ENCODE assay signal across 15 cellular contexts in genomic region chr1:168407832-168408530, GRCh38.
DNase-seq lines count a peak whose midpoint lies in the region; ATAC-seq, FAIRE-seq and TF ChIP-seq lines count a peak whose summit lies in the region.
"Had no signal": no experiment of that assay in that cellular context is flagged by ENCODE, and none has a peak within 500 bp of the region (broad histone marks: within the 10 kb centered on the region; RNA-seq: fewer than 3 reads in every experiment).

No MANE protein-coding gene starts in this region.

- H3K36me3 ChIP-seq in OCI-LY3 (replicated peaks; ENCODE audit: low read depth, low read length), result no peaks in the 10 kb centered on the region
- H3K36me3 ChIP-seq in small intestine (ENCODE audit: control insufficient read depth in 2 of 2, insufficient read depth in 2 of 2, low read length in 2 of 2), result no peaks in the 10 kb centered on the region
- H3K36me3 ChIP-seq in HepG2 (replicated peaks in 1 of 2; ENCODE audit: control insufficient read depth in 1 of 2, insufficient read depth in 2 of 2, low read length in 2 of 2), result no peaks in the 10 kb centered on the region; a peak in 1 of 5 replicates
- H3K36me3 ChIP-seq: right atrium auricular region, transverse colon had no signal

- H3K4me3 Mint-ChIP-seq in activated T-cell treated with anti-CD3 and anti-CD28 coated beads, Interleukin-2, amount 50 U/mL, for 4 hours, result peak overlapping the region; percentile 59
- H3K4me3 Mint-ChIP-seq in activated naive CD8-positive, alpha-beta T cell treated with anti-CD3 and anti-CD28 coated beads, Interleukin-2, amount 10 ng/mL, durations not matched to agents 7 days and 5 days, result peak overlapping the region; percentile 56
- H3K4me3 Mint-ChIP-seq: endodermal cell had no signal

- intact Hi-C loops in HepG2 (cut with micrococcal nuclease; ENCODE audit: unreplicated experiment), result no loop called here

- H3K4me3 ChIP-seq in OCI-LY3 (ENCODE audit: low read length) (no peak overlapping the region), small intestine (ENCODE audit: low read depth in 1 of 2, low read length in 2 of 2) (no peak overlapping the region), HepG2 (replicated peaks in 1 of 3; ENCODE audit: insufficient read depth in 1 of 3, low read depth in 2 of 3, low read length in 3 of 3) (no peak overlapping the region)
- H3K4me3 ChIP-seq: right atrium auricular region, transverse colon had no signal

- no peaks in the 10 kb centered on the region for H3K36me3 Mint-ChIP-seq in activated T-cell treated with anti-CD3 and anti-CD28 coated beads, Interleukin-2, amount 50 U/mL, for 4 hours (ENCODE audit: insufficient read depth)
- H3K36me3 Mint-ChIP-seq in activated naive CD8-positive, alpha-beta T cell treated with anti-CD3 and anti-CD28 coated beads, Interleukin-2, amount 10 ng/mL, durations not matched to agents 7 days and 5 days, result peaks cover 12% of the 10 kb centered on the region

- no peak for TF ChIP-seq EP300 in HepG2 (IDR thresholded peaks at IDR 0.05; ENCODE audit: low read depth in 2 of 2, low read length in 2 of 2)
- TF ChIP-seq EP300 in HepG2 (CRISPR knock-in tag; IDR thresholded peaks at IDR 0.05; ENCODE audit: borderline replicate concordance), result no peak

- no peaks in the 10 kb centered on the region for H3K27me3 Mint-ChIP-seq in activated T-cell treated with anti-CD3 and anti-CD28 coated beads, Interleukin-2, amount 50 U/mL, for 4 hours (ENCODE audit: low read depth)
- H3K27me3 Mint-ChIP-seq in activated naive CD8-positive, alpha-beta T cell treated with anti-CD3 and anti-CD28 coated beads, Interleukin-2, amount 10 ng/mL, durations not matched to agents 7 days and 5 days, result no peaks in the 10 kb centered on the region

- ATAC-seq in activated T-cell treated with anti-CD3 and anti-CD28 coated beads, Interleukin-2, amount 50 U/mL, for 4 hours, result no peak
- ATAC-seq in activated naive CD8-positive, alpha-beta T cell treated with anti-CD3 and anti-CD28 coated beads, Interleukin-2, amount 10 ng/mL, durations not matched to agents 7 days and 5 days (ENCODE audit: low read depth), result no peak
- ATAC-seq in HepG2, result no peak

- H3K4me1 ChIP-seq in OCI-LY3 (ENCODE audit: low read length) (0 out of 2 replicates have a peak, but pooled peaks cover 4% of the 10 kb centered on the region), small intestine (ENCODE audit: control insufficient read depth in 2 of 2, insufficient read depth in 1 of 2, low read depth in 1 of 2, low read length in 1 of 2) (peaks cover 0 to 3% of the 10 kb centered on the region in 2 donors), HepG2 (ENCODE audit: insufficient read depth, low read length) (no peaks in the 10 kb centered on the region)
- H3K4me1 ChIP-seq: right atrium auricular region had no signal

- TF ChIP-seq POLR2A in HepG2 (IDR thresholded peaks at IDR 0.05; ENCODE audit: insufficient read depth in 1 of 2, low read depth in 2 of 2, low read length in 2 of 2), result no peak

- CTCF ChIA-PET in HepG2 (lab: Yijun Ruan, JAX; ENCODE audit: low intra/inter-chr PET ratio, low total read pairs), result no interaction called here

- TF ChIP-seq RAD21 in HepG2 (CRISPR knock-in tag; IDR thresholded peaks at IDR 0.05), result no peak

- H3K9ac ChIP-seq in OCI-LY3 (ENCODE audit: low read length) (no peak overlapping the region), HepG2 (ENCODE audit: insufficient read depth, low read depth, low read length) (no peak overlapping the region)

- no peaks in the 10 kb centered on the region for H4K20me1 ChIP-seq in OCI-LY3 (ENCODE audit: insufficient read depth, low read length)
- H4K20me1 ChIP-seq in HepG2 (ENCODE audit: insufficient read depth, low read length), result no peaks in the 10 kb centered on the region

- H3K27me3 ChIP-seq in OCI-LY3 (ENCODE audit: low read depth, low read length) (no peaks in the 10 kb centered on the region), small intestine (ENCODE audit: control insufficient read depth in 2 of 2, insufficient read depth in 2 of 2, low read length in 2 of 2) (no peaks in the 10 kb centered on the region), HepG2 (ENCODE audit: control insufficient read depth in 1 of 2, insufficient read depth in 2 of 2, low read length in 2 of 2) (no peaks in the 10 kb centered on the region)
- H3K27me3 ChIP-seq: right atrium auricular region, transverse colon had no signal

- no peaks in the 10 kb centered on the region for H3K79me2 ChIP-seq in OCI-LY3 (ENCODE audit: low read length)
- peaks cover 7% of the 10 kb centered on the region for H3K79me2 ChIP-seq in HepG2 (ENCODE audit: insufficient read depth, low read length)

- H3K27ac ChIP-seq in OCI-LY3 (ENCODE audit: low read length) (no peak overlapping the region), small intestine (ENCODE audit: low read depth in 1 of 2, low read length in 1 of 2) (no peak overlapping the region), HepG2 (ENCODE audit: extremely low read length, insufficient read depth, low read length) (no peak overlapping the region), substantia nigra (ENCODE audit: low read depth, low read length, poor library complexity, severe bottlenecking) (no peak overlapping the region)
- H3K27ac ChIP-seq: HL-60, right atrium auricular region, transverse colon had no signal

- TF ChIP-seq CTCF in OCI-LY3 (IDR thresholded peaks at IDR 0.05; ENCODE audit: low read depth, low read length), result no peak
- no peak for TF ChIP-seq CTCF in HepG2 (CRISPR knock-in tag; IDR thresholded peaks at IDR 0.05)

- WGBS in small intestine, 3 donors, result 31 to 72% (median 56%) methylated on average over 1 of the region's 1 CpG
- whole genome bisulfite sequencing in HepG2 (ENCODE audit: low lambda C conversion rate), result 88% methylated on average over 1 of the region's 1 CpG

- FAIRE-seq in small intestine (lab: Jason Lieb, UNC) (peak; percentile 19), HepG2 (lab: Jason Lieb, UNC) (no peak)

- H3K27ac Mint-ChIP-seq in activated naive CD8-positive, alpha-beta T cell treated with anti-CD3 and anti-CD28 coated beads, Interleukin-2, amount 10 ng/mL, durations not matched to agents 7 days and 5 days, result peak overlapping the region; percentile 82
- H3K27ac Mint-ChIP-seq: endodermal cell had no signal

- H3K4me2 ChIP-seq in OCI-LY3 (ENCODE audit: low read length) (peak overlapping the region; percentile 7; the same call in 1 of the 2 replicates), HepG2 (ENCODE audit: low read depth, low read length) (no peak overlapping the region)

- H3K4me1 Mint-ChIP-seq in activated T-cell treated with anti-CD3 and anti-CD28 coated beads, Interleukin-2, amount 50 U/mL, for 4 hours (ENCODE audit: low read depth), result peaks cover 41% of the 10 kb centered on the region
- H3K4me1 Mint-ChIP-seq in activated naive CD8-positive, alpha-beta T cell treated with anti-CD3 and anti-CD28 coated beads, Interleukin-2, amount 10 ng/mL, durations not matched to agents 7 days and 5 days, result peaks cover 35% of the 10 kb centered on the region

- H3K9me3 ChIP-seq in OCI-LY3 (ENCODE audit: insufficient read depth, low read length) (peaks cover 8% of the 10 kb centered on the region; the same call in 1 of the 2 replicates), small intestine (ENCODE audit: control insufficient read depth, low read depth) (no peaks in the 10 kb centered on the region), HepG2 (ENCODE audit: low read length) (no peaks in the 10 kb centered on the region)
- H3K9me3 ChIP-seq: Caco-2, transverse colon had no signal

- DNase-seq in activated T-cell treated with anti-CD3 and anti-CD28 coated beads, Interleukin-2, amount 50 U/mL, for 4 hours, result no peak
- no peak for DNase-seq in activated T-cell treated with anti-CD3 and anti-CD28 coated beads, Interleukin-2, amount 50 U/mL, for 48 hours
- no peak for DNase-seq in activated naive CD8-positive, alpha-beta T cell treated with anti-CD3 and anti-CD28 coated beads, Interleukin-2, amount 10 ng/mL, durations not matched to agents 7 days and 5 days
- peak; percentile 5 for DNase-seq in small intestine
- DNase-seq in HepG2 (ENCODE audit: low spot score), result no peak
- DNase-seq in substantia nigra (lab: John Stamatoyannopoulos, UW), result no peak
- no peak for DNase-seq in D341Med (ENCODE audit: low spot score)
- DNase-seq: activated gamma-delta T cell, Caco-2, NCI-H1694 treated with DMSO at 0.1 percent for 48 hours, transverse colon had no signal

- POLR2A ChIA-PET in activated naive CD8-positive, alpha-beta T cell treated with anti-CD3 and anti-CD28 coated beads, Interleukin-2, amount 10 ng/mL, durations not matched to agents 7 days and 5 days (lab: Charles Lee), result interaction anchor here (0.6 to 1.0 kb wide), 3 partner anchors 9 to 167 kb away, joined by 3 to 6 read pairs (median 3); no protein-coding TSS in a partner anchor
- POLR2A ChIA-PET in HepG2 (lab: Yijun Ruan, JAX), result no interaction called here

- peaks cover 9% of the 10 kb centered on the region for H3K9me3 Mint-ChIP-seq in activated T-cell treated with anti-CD3 and anti-CD28 coated beads, Interleukin-2, amount 50 U/mL, for 4 hours
- H3K9me3 Mint-ChIP-seq in activated naive CD8-positive, alpha-beta T cell treated with anti-CD3 and anti-CD28 coated beads, Interleukin-2, amount 10 ng/mL, durations not matched to agents 7 days and 5 days, result peaks cover 3% of the 10 kb centered on the region

- in situ Hi-C loops in HepG2 (cut with HindIII; ENCODE audit: extremely low pct_ligation_motif_present, low pct_unique_long_range_greater_than_20kb), result no loop called here

- H2AFZ ChIP-seq in OCI-LY3 (ENCODE audit: low read depth, low read length), result no peak overlapping the region
- no peak overlapping the region for H2AFZ ChIP-seq in HepG2 (ENCODE audit: low read length)

- BruUV-seq in HepG2 (replicated peaks; lab: Mats Ljungman, UMichigan), result no TSS peak

TF ChIP-seq in HepG2, 621 proteins besides CTCF, POLR2A, EP300 and RAD21 (continues in another document):
- no peak for TF ChIP-seq BHLHE40 (IDR thresholded peaks at IDR 0.05; ENCODE audit: low read length)
- no peak for TF ChIP-seq ZNF607 (CRISPR knock-in tag; IDR thresholded peaks at IDR 0.05; ENCODE audit: borderline replicate concordance)
